In genomic region chr10:110883924-110884323, GRCh38 we compare ENCODE assay signal across 15 cellular contexts. TPM values are rescaled to one million over a fixed set of nuclear protein-coding genes. Genes with fewer than 3 reads are reported as not detected.
DNase-seq lines count a peak whose midpoint lies in the region; ATAC-seq and TF ChIP-seq lines count a peak whose summit lies in the region.
"Had no signal": no experiment of that assay in that cellular context is flagged by ENCODE, and none has a peak within 500 bp of the region (broad histone marks: within the 10 kb centered on the region; RNA-seq: fewer than 3 reads in every experiment).

No MANE protein-coding gene starts in this region.

- TF ChIP-seq CTCF in esophagus muscularis mucosa (IDR thresholded peaks at IDR 0.05), result no peak

- H3K4me3 ChIP-seq in esophagus muscularis mucosa, result peak overlapping the region; percentile 3 to 33 (median 28)
- H3K4me3 ChIP-seq: lower lobe of right lung, psoas muscle had no signal

- intact Hi-C loops in activated CD4-positive, alpha-beta T cell treated with anti-CD3 and anti-CD28 coated beads for 36 hours (cut with DNase I, micrococcal nuclease), result loop anchor here in 1 of 2 experiments (10.0 kb wide), 1 partner anchor 579 kb away; the partner anchor contains the start of gene SMNDC1
- intact Hi-C loops in activated CD4-positive, alpha-beta memory T cell treated with anti-CD3 and anti-CD28 coated beads for 36 hours (cut with micrococcal nuclease), result no loop called here
- intact Hi-C loops in esophagus muscularis mucosa (cut with DNase I), result no loop called here

- H3K4me1 Mint-ChIP-seq in activated CD4-positive, alpha-beta T cell treated with anti-CD3 and anti-CD28 coated beads for 36 hours, result peaks cover 65% of the 10 kb centered on the region
- H3K4me1 Mint-ChIP-seq in activated CD4-positive, alpha-beta memory T cell treated with anti-CD3 and anti-CD28 coated beads for 36 hours (ENCODE audit: low read depth), result peaks cover 60% of the 10 kb centered on the region

- CTCF ChIA-PET in activated CD4-positive, alpha-beta T cell treated with anti-CD3 and anti-CD28 coated beads for 36 hours (lab: Charles Lee), result interaction anchor here (0.5 to 3.5 kb wide), 7 partner anchors 10 to 557 kb away, joined by 3 to 20 read pairs (median 3); no protein-coding TSS in a partner anchor
- CTCF ChIA-PET in activated CD4-positive, alpha-beta memory T cell treated with anti-CD3 and anti-CD28 coated beads for 36 hours (lab: Charles Lee), result interaction anchor here (1.0 to 1.5 kb wide), 3 partner anchors 10 to 26 kb away, joined by 3 to 7 read pairs (median 6); no protein-coding TSS in a partner anchor

- 80% methylated on average over 10 of the region's 10 CpGs for WGBS in esophagus muscularis mucosa

- H3K27me3 ChIP-seq in esophagus muscularis mucosa, result no peaks in the 10 kb centered on the region

- peaks cover 0 to 64% (median 33%) of the 10 kb centered on the region in 4 donors for H3K36me3 ChIP-seq in esophagus muscularis mucosa

- TF ChIP-seq POLR2A in esophagus muscularis mucosa (IDR thresholded peaks at IDR 0.05; ENCODE audit: low read depth), result no peak

- no peak for TF ChIP-seq EP300 in esophagus muscularis mucosa (IDR thresholded peaks at IDR 0.05)

- POLR2A ChIA-PET in activated CD4-positive, alpha-beta T cell treated with anti-CD3 and anti-CD28 coated beads for 36 hours (lab: Charles Lee), result no interaction called here
- POLR2A ChIA-PET in activated CD4-positive, alpha-beta memory T cell treated with anti-CD3 and anti-CD28 coated beads for 36 hours (lab: Charles Lee), result interaction anchor here (1.8 kb wide), 1 partner anchor 19 kb away, joined by 6 read pairs; no protein-coding TSS in a partner anchor

- peak overlapping the region; percentile 4 to 70 (median 52) for H3K27ac ChIP-seq in esophagus muscularis mucosa (replicated peaks in 1 of 4)
- H3K27ac ChIP-seq: lower lobe of right lung, psoas muscle had no signal

- peak; percentile 55 for ATAC-seq in activated CD4-positive, alpha-beta T cell treated with anti-CD3 and anti-CD28 coated beads for 36 hours
- peak; percentile 56 for ATAC-seq in stimulated activated naive CD8-positive, alpha-beta T cell treated with anti-CD3 and anti-CD28 coated beads, Interleukin-15, Interleukin-2, amounts not matched to agents 100 U/mL and 50 U/mL, for 24 hours
- ATAC-seq in GM21619 (IDR thresholded peaks at IDR 0.05; ENCODE audit: unreplicated experiment) (no peak), HG02798 (IDR thresholded peaks at IDR 0.05; ENCODE audit: poor library complexity, unreplicated experiment) (no peak)
- ATAC-seq: lower lobe of right lung, psoas muscle had no signal

- H3K27ac Mint-ChIP-seq in activated CD4-positive, alpha-beta T cell treated with anti-CD3 and anti-CD28 coated beads for 36 hours, result peak overlapping the region; percentile 78
- peak overlapping the region; percentile 36 for H3K27ac Mint-ChIP-seq in activated CD4-positive, alpha-beta memory T cell treated with anti-CD3 and anti-CD28 coated beads for 36 hours
- H3K27ac Mint-ChIP-seq: HFFc6 had no signal

- H3K36me3 Mint-ChIP-seq in activated CD4-positive, alpha-beta T cell treated with anti-CD3 and anti-CD28 coated beads for 36 hours (ENCODE audit: low read depth), result peaks cover 49% of the 10 kb centered on the region
- H3K36me3 Mint-ChIP-seq in activated CD4-positive, alpha-beta memory T cell treated with anti-CD3 and anti-CD28 coated beads for 36 hours, result peaks cover 39% of the 10 kb centered on the region

- H3K9me3 Mint-ChIP-seq in activated CD4-positive, alpha-beta T cell treated with anti-CD3 and anti-CD28 coated beads for 36 hours (ENCODE audit: low read depth), result no peaks in the 10 kb centered on the region
- H3K9me3 Mint-ChIP-seq in activated CD4-positive, alpha-beta memory T cell treated with anti-CD3 and anti-CD28 coated beads for 36 hours, result no peaks in the 10 kb centered on the region
- H3K9me3 Mint-ChIP-seq: HFFc6 had no signal

- H3K4me1 ChIP-seq in esophagus muscularis mucosa, result peaks cover 0 to 68% (median 54%) of the 10 kb centered on the region in 4 donors
- H3K4me1 ChIP-seq: psoas muscle had no signal

- no peak for DNase-seq in activated CD4-positive, alpha-beta T cell treated with anti-CD3 and anti-CD28 coated beads for 36 hours
- DNase-seq in activated CD4-positive, alpha-beta T cell treated with anti-CD3 and anti-CD28 coated beads, Interleukin-2, amount 50 U/mL, for 1 hour, result no peak
- DNase-seq in activated CD4-positive, alpha-beta memory T cell treated with anti-CD3 and anti-CD28 coated beads for 36 hours, result no peak
- DNase-seq in esophagus muscularis mucosa (ENCODE audit: extremely low spot score) (no peak), DMS 273 treated with DMSO at 0.1 percent for 48 hours (lab: John Stamatoyannopoulos, UW) (no peak)
- no peak for DNase-seq in stimulated activated naive CD8-positive, alpha-beta T cell treated with anti-CD3 and anti-CD28 coated beads, Interleukin-15, Interleukin-2, amounts not matched to agents 100 U/mL and 50 U/mL, for 24 hours
- DNase-seq: DMS79; head of caudate nucleus; HFFc6; Kasumi-1; lower lobe of right lung; psoas muscle; stimulated activated CD4-positive, alpha-beta T cell treated with anti-CD3 and anti-CD28 coated beads, Interleukin-4, amount 100 ng/mL, for 1 hour had no signal

- peak overlapping the region; percentile 46 for H3K4me3 Mint-ChIP-seq in activated CD4-positive, alpha-beta T cell treated with anti-CD3 and anti-CD28 coated beads for 36 hours
- H3K4me3 Mint-ChIP-seq in activated CD4-positive, alpha-beta memory T cell treated with anti-CD3 and anti-CD28 coated beads for 36 hours, result peak overlapping the region; percentile 43
- H3K4me3 Mint-ChIP-seq: HFFc6 had no signal

- H3K27me3 Mint-ChIP-seq in activated CD4-positive, alpha-beta T cell treated with anti-CD3 and anti-CD28 coated beads for 36 hours, result no peaks in the 10 kb centered on the region
- H3K27me3 Mint-ChIP-seq in activated CD4-positive, alpha-beta memory T cell treated with anti-CD3 and anti-CD28 coated beads for 36 hours, result no peaks in the 10 kb centered on the region

- no peaks in the 10 kb centered on the region for H3K9me3 ChIP-seq in esophagus muscularis mucosa
- H3K9me3 ChIP-seq: lower lobe of right lung, psoas muscle had no signal

RNA-seq across cellular contexts. Expression of gene PDCD4, which starts 12.2 kb away (rescaled TPM):
- 100 to 1,000 TPM in 1 of 2 experiments, 10 to 100 TPM in 1; 69.8 to 125 TPM for total RNA-seq in activated CD4-positive, alpha-beta T cell treated with anti-CD3 and anti-CD28 coated beads for 36 hours
- total RNA-seq in activated CD4-positive, alpha-beta memory T cell treated with anti-CD3 and anti-CD28 coated beads for 36 hours, result 100 to 1,000 TPM; 123 to 141 TPM
- 10 to 100 TPM; 65.6 to 97.7 (median 78.3) TPM for total RNA-seq in esophagus muscularis mucosa

RNA-seq across cellular contexts. Expression of gene BBIP1, which starts 35.1 kb away (rescaled TPM):
- 10 to 100 TPM; 34.3 to 48.8 TPM for total RNA-seq in activated CD4-positive, alpha-beta T cell treated with anti-CD3 and anti-CD28 coated beads for 36 hours
- 10 to 100 TPM; 36.4 to 43.9 TPM for total RNA-seq in activated CD4-positive, alpha-beta memory T cell treated with anti-CD3 and anti-CD28 coated beads for 36 hours
- total RNA-seq in esophagus muscularis mucosa, result 10 to 100 TPM; 17.6 to 29.5 (median 27.0) TPM

RNA-seq across cellular contexts. Expression of gene SHOC2, which starts 35.5 kb away (rescaled TPM):
- total RNA-seq in activated CD4-positive, alpha-beta T cell treated with anti-CD3 and anti-CD28 coated beads for 36 hours, result 10 to 100 TPM; 31.3 to 40.4 TPM
- total RNA-seq in activated CD4-positive, alpha-beta memory T cell treated with anti-CD3 and anti-CD28 coated beads for 36 hours, result 10 to 100 TPM; 30.7 to 32.5 TPM
- total RNA-seq in esophagus muscularis mucosa, result 10 to 100 TPM; 45.7 to 72.7 (median 55.3) TPM

Comparison
In these comparisons a context has a peak if more than half of its experiments do, and no peak if none do; other contexts are left out.
1. ATAC-seq: peak in activated CD4-positive, alpha-beta T cell treated with anti-CD3 and anti-CD28 coated beads for 36 hours (single experiment) and stimulated activated naive CD8-positive, alpha-beta T cell treated with anti-CD3 and anti-CD28 coated beads, Interleukin-15, Interleukin-2, amounts not matched to agents 100 U/mL and 50 U/mL, for 24 hours (single experiment); none in GM21619 (single experiment) and HG02798 (single experiment).